In genomic region chr7:151062399-151063211, GRCh38 we compare ENCODE assay signal across 1 cellular context.
TF ChIP-seq lines count a peak whose summit lies in the region.

No MANE protein-coding gene starts in this region.

TF ChIP-seq in HepG2, 621 proteins besides CTCF, POLR2A, EP300 and RAD21 (continued from another document and continues in another):
- no peak for TF ChIP-seq ZBTB39 (CRISPR knock-in tag; IDR thresholded peaks at IDR 0.05)
- peak; percentile 99 for TF ChIP-seq BHLHE40 (IDR thresholded peaks at IDR 0.05; ENCODE audit: low read length)
- no peak for TF ChIP-seq RBM22 (optimal IDR thresholded peaks at IDR 0.05; ENCODE audit: low read length)
- TF ChIP-seq PRPF4 (IDR thresholded peaks at IDR 0.05; ENCODE audit: low read depth, low read length, poor library complexity, severe bottlenecking): no peak
- TF ChIP-seq, protein P1, sequence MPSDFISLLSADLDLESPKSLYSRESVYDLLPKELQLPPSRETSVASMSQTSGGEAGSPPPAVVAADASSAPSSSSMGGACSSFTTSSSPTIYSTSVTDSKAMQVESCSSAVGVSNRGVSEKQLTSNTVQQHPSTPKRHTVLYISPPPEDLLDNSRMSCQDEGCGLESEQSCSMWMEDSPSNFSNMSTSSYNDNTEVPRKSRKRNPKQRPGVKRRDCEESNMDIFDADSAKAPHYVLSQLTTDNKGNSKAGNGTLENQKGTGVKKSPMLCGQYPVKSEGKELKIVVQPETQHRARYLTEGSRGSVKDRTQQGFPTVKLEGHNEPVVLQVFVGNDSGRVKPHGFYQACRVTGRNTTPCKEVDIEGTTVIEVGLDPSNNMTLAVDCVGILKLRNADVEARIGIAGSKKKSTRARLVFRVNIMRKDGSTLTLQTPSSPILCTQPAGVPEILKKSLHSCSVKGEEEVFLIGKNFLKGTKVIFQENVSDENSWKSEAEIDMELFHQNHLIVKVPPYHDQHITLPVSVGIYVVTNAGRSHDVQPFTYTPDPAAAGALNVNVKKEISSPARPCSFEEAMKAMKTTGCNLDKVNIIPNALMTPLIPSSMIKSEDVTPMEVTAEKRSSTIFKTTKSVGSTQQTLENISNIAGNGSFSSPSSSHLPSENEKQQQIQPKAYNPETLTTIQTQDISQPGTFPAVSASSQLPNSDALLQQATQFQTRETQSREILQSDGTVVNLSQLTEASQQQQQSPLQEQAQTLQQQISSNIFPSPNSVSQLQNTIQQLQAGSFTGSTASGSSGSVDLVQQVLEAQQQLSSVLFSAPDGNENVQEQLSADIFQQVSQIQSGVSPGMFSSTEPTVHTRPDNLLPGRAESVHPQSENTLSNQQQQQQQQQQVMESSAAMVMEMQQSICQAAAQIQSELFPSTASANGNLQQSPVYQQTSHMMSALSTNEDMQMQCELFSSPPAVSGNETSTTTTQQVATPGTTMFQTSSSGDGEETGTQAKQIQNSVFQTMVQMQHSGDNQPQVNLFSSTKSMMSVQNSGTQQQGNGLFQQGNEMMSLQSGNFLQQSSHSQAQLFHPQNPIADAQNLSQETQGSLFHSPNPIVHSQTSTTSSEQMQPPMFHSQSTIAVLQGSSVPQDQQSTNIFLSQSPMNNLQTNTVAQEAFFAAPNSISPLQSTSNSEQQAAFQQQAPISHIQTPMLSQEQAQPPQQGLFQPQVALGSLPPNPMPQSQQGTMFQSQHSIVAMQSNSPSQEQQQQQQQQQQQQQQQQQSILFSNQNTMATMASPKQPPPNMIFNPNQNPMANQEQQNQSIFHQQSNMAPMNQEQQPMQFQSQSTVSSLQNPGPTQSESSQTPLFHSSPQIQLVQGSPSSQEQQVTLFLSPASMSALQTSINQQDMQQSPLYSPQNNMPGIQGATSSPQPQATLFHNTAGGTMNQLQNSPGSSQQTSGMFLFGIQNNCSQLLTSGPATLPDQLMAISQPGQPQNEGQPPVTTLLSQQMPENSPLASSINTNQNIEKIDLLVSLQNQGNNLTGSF (CRISPR knock-in tag; IDR thresholded peaks at IDR 0.05): no peak
- TF ChIP-seq, protein P2, sequence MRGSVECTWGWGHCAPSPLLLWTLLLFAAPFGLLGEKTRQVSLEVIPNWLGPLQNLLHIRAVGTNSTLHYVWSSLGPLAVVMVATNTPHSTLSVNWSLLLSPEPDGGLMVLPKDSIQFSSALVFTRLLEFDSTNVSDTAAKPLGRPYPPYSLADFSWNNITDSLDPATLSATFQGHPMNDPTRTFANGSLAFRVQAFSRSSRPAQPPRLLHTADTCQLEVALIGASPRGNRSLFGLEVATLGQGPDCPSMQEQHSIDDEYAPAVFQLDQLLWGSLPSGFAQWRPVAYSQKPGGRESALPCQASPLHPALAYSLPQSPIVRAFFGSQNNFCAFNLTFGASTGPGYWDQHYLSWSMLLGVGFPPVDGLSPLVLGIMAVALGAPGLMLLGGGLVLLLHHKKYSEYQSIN (CRISPR knock-in tag; IDR thresholded peaks at IDR 0.05; ENCODE audit: borderline replicate concordance): no peak
- TF ChIP-seq, protein P3, sequence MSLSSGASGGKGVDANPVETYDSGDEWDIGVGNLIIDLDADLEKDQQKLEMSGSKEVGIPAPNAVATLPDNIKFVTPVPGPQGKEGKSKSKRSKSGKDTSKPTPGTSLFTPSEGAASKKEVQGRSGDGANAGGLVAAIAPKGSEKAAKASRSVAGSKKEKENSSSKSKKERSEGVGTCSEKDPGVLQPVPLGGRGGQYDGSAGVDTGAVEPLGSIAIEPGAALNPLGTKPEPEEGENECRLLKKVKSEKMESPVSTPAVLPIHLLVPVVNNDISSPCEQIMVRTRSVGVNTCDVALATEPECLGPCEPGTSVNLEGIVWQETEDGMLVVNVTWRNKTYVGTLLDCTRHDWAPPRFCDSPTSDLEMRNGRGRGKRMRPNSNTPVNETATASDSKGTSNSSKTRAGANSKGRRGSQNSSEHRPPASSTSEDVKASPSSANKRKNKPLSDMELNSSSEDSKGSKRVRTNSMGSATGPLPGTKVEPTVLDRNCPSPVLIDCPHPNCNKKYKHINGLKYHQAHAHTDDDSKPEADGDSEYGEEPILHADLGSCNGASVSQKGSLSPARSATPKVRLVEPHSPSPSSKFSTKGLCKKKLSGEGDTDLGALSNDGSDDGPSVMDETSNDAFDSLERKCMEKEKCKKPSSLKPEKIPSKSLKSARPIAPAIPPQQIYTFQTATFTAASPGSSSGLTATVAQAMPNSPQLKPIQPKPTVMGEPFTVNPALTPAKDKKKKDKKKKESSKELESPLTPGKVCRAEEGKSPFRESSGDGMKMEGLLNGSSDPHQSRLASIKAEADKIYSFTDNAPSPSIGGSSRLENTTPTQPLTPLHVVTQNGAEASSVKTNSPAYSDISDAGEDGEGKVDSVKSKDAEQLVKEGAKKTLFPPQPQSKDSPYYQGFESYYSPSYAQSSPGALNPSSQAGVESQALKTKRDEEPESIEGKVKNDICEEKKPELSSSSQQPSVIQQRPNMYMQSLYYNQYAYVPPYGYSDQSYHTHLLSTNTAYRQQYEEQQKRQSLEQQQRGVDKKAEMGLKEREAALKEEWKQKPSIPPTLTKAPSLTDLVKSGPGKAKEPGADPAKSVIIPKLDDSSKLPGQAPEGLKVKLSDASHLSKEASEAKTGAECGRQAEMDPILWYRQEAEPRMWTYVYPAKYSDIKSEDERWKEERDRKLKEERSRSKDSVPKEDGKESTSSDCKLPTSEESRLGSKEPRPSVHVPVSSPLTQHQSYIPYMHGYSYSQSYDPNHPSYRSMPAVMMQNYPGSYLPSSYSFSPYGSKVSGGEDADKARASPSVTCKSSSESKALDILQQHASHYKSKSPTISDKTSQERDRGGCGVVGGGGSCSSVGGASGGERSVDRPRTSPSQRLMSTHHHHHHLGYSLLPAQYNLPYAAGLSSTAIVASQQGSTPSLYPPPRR (CRISPR knock-in tag; IDR thresholded peaks at IDR 0.05; ENCODE audit: borderline replicate concordance): peak; percentile 52
- TF ChIP-seq ZNF282 (IDR thresholded peaks at IDR 0.05; ENCODE audit: partially characterized antibody): no peak
- TF ChIP-seq, protein P4, sequence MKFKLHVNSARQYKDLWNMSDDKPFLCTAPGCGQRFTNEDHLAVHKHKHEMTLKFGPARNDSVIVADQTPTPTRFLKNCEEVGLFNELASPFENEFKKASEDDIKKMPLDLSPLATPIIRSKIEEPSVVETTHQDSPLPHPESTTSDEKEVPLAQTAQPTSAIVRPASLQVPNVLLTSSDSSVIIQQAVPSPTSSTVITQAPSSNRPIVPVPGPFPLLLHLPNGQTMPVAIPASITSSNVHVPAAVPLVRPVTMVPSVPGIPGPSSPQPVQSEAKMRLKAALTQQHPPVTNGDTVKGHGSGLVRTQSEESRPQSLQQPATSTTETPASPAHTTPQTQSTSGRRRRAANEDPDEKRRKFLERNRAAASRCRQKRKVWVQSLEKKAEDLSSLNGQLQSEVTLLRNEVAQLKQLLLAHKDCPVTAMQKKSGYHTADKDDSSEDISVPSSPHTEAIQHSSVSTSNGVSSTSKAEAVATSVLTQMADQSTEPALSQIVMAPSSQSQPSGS (CRISPR knock-in tag; IDR thresholded peaks at IDR 0.05): no peak
- TF ChIP-seq PAX8 (CRISPR knock-in tag; IDR thresholded peaks at IDR 0.05; ENCODE audit: borderline replicate concordance): 0 out of 2 replicates have a peak, but pooled peaks have one; percentile 23
- TF ChIP-seq REL (CRISPR knock-in tag; conservative IDR thresholded peaks at IDR 0.05): no peak
- TF ChIP-seq ZNF17 (CRISPR knock-in tag; IDR thresholded peaks at IDR 0.05): no peak
- no peak for TF ChIP-seq ZZZ3 (CRISPR knock-in tag; IDR thresholded peaks at IDR 0.05; ENCODE audit: borderline replicate concordance)
- TF ChIP-seq HNRNPK (IDR thresholded peaks at IDR 0.05; ENCODE audit: low read depth, low read length, poor library complexity, severe bottlenecking): peak; percentile 48
- no peak for TF ChIP-seq ZFP36L2 (CRISPR knock-in tag; IDR thresholded peaks at IDR 0.05)
- no peak for TF ChIP-seq SMAD3 (CRISPR knock-in tag; IDR thresholded peaks at IDR 0.05)
- 0 out of 2 replicates have a peak, but pooled peaks have one; percentile 2 for TF ChIP-seq ZSCAN21 (CRISPR knock-in tag; IDR thresholded peaks at IDR 0.05; ENCODE audit: borderline replicate concordance)
- TF ChIP-seq ARID3A (IDR thresholded peaks at IDR 0.05; ENCODE audit: low read depth, low read length): 0 out of 2 replicates have a peak, but pooled peaks have one; percentile 30
- peak in 1 of 2 experiments; percentile 25; a peak in 3 of 4 replicates for TF ChIP-seq HMGXB4 (CRISPR knock-in tag; IDR thresholded peaks at IDR 0.05; ENCODE audit: borderline replicate concordance in 1 of 2, low read depth in 1 of 2)
- TF ChIP-seq ESRRA (CRISPR knock-in tag; IDR thresholded peaks at IDR 0.05; ENCODE audit: low read depth): peak; percentile 43
- no peak for TF ChIP-seq RFXANK (CRISPR knock-in tag; IDR thresholded peaks at IDR 0.05)
- TF ChIP-seq ZNF350 (CRISPR knock-in tag; IDR thresholded peaks at IDR 0.05; ENCODE audit: borderline replicate concordance, low read depth): peak; percentile 82; the same call in 1 of the 2 replicates
- peak in 1 of 2 experiments; percentile 35; a peak in 1 of 4 replicates for TF ChIP-seq KLF16 (CRISPR knock-in tag; IDR thresholded peaks at IDR 0.05)
- TF ChIP-seq SCMH1 (CRISPR knock-in tag; IDR thresholded peaks at IDR 0.05; ENCODE audit: borderline replicate concordance): no peak
- no peak for TF ChIP-seq ZNF12 (CRISPR knock-in tag; IDR thresholded peaks at IDR 0.05)
- TF ChIP-seq SMYD3 (CRISPR knock-in tag; IDR thresholded peaks at IDR 0.05): no peak
- TF ChIP-seq, protein P5, sequence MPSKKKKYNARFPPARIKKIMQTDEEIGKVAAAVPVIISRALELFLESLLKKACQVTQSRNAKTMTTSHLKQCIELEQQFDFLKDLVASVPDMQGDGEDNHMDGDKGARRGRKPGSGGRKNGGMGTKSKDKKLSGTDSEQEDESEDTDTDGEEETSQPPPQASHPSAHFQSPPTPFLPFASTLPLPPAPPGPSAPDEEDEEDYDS (CRISPR knock-in tag; IDR thresholded peaks at IDR 0.05): peak; percentile 48; the same call in 1 of the 2 replicates
- TF ChIP-seq HDAC1 (CRISPR knock-in tag; IDR thresholded peaks at IDR 0.05): peak; percentile 54
- TF ChIP-seq ZFP36 (IDR thresholded peaks at IDR 0.05; ENCODE audit: borderline replicate concordance, low read depth, low read length, partially characterized antibody): no peak
- 0 out of 2 replicates have a peak, but pooled peaks have one; percentile 20 for TF ChIP-seq SIX1 (CRISPR knock-in tag; IDR thresholded peaks at IDR 0.05; ENCODE audit: borderline replicate concordance)
- TF ChIP-seq MIER3 (CRISPR knock-in tag; IDR thresholded peaks at IDR 0.05; ENCODE audit: borderline replicate concordance): peak; percentile 56; the same call in 1 of the 2 replicates
- TF ChIP-seq ZNF253 (CRISPR knock-in tag; IDR thresholded peaks at IDR 0.05; ENCODE audit: borderline replicate concordance): no peak
- TF ChIP-seq, protein P6, sequence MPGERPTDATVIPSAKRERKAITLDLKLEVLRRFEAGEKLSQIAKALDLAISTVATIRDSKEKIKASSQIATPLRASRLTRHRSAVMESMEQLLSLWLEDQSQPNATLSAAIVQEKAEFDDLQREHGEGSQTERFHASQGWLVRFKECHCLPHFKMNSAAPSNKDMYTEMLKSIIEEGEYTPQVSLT (CRISPR knock-in tag; IDR thresholded peaks at IDR 0.05; ENCODE audit: borderline replicate concordance, low read depth): no peak
- TF ChIP-seq, protein P7, sequence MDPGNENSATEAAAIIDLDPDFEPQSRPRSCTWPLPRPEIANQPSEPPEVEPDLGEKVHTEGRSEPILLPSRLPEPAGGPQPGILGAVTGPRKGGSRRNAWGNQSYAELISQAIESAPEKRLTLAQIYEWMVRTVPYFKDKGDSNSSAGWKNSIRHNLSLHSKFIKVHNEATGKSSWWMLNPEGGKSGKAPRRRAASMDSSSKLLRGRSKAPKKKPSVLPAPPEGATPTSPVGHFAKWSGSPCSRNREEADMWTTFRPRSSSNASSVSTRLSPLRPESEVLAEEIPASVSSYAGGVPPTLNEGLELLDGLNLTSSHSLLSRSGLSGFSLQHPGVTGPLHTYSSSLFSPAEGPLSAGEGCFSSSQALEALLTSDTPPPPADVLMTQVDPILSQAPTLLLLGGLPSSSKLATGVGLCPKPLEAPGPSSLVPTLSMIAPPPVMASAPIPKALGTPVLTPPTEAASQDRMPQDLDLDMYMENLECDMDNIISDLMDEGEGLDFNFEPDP (CRISPR knock-in tag; conservative IDR thresholded peaks at IDR 0.05): no peak
- TF ChIP-seq KLF9 (CRISPR knock-in tag; IDR thresholded peaks at IDR 0.05; ENCODE audit: low read depth): no peak
- no peak for TF ChIP-seq ATM (IDR thresholded peaks at IDR 0.05; ENCODE audit: borderline replicate concordance)
- no peak for TF ChIP-seq TSC22D2 (CRISPR knock-in tag; IDR thresholded peaks at IDR 0.05; ENCODE audit: borderline replicate concordance)
